9 cellular contexts compared by ENCODE assay signal in genomic region chr12:47361389-47362031, GRCh38.
A peak's percentile ranks its signal among the peaks of the same experiment; 100 is the strongest.
DNase-seq lines count a peak whose midpoint lies in the region; ATAC-seq and TF ChIP-seq lines count a peak whose summit lies in the region.
"Had no signal": no experiment of that assay in that cellular context is flagged by ENCODE, and none has a peak within 500 bp of the region (broad histone marks: within the 10 kb centered on the region; RNA-seq: fewer than 3 reads in every experiment).

No MANE protein-coding gene starts in this region.

- H3K4me3 Mint-ChIP-seq in neural progenitor cell, result no peak overlapping the region

- POLR2A ChIA-PET in RWPE1 (lab: Yijun Ruan, JAX; ENCODE audit: low non-redundant PET), result no interaction called here

- H3K27ac Mint-ChIP-seq in neural progenitor cell, result no peak overlapping the region

- no peak overlapping the region for H3K27ac ChIP-seq in RWPE1
- H3K27ac ChIP-seq in angular gyrus (ENCODE audit: low read depth, low read length), result peak overlapping the region; percentile 27
- peak overlapping the region in 2 of 4 donors; percentile 58 to 75 for H3K27ac ChIP-seq in tibial nerve
- no peak overlapping the region for H3K27ac ChIP-seq in neural progenitor cell

- H3F3A ChIP-seq in neural progenitor cell (ENCODE audit: low read depth), result no peaks in the 10 kb centered on the region

- no peaks in the 10 kb centered on the region for H4K20me1 ChIP-seq in neural progenitor cell (ENCODE audit: low read depth)

- H3K9me3 ChIP-seq in mucosa of descending colon, result no peaks in the 10 kb centered on the region
- H3K9me3 ChIP-seq in tibial nerve, result no peaks in the 10 kb centered on the region
- H3K9me3 ChIP-seq in neural progenitor cell (ENCODE audit: low read depth), result no peaks in the 10 kb centered on the region

- no peaks in the 10 kb centered on the region for H3K4me1 ChIP-seq in mucosa of descending colon (ENCODE audit: low read depth)
- H3K4me1 ChIP-seq in tibial nerve, result peaks cover 0 to 6% (median 0%) of the 10 kb centered on the region in 4 donors
- no peaks in the 10 kb centered on the region for H3K4me1 ChIP-seq in neural progenitor cell

- no peak overlapping the region for H3K9ac ChIP-seq in neural progenitor cell

- no peak for TF ChIP-seq POLR2A in tibial nerve (IDR thresholded peaks at IDR 0.05)

- no peaks in the 10 kb centered on the region for H3K36me3 Mint-ChIP-seq in neural progenitor cell

- H3K27me3 Mint-ChIP-seq in neural progenitor cell (ENCODE audit: insufficient read depth, low read depth), result peaks cover 3% of the 10 kb centered on the region

- no peaks in the 10 kb centered on the region for H3K36me3 ChIP-seq in mucosa of descending colon (ENCODE audit: low read depth)
- no peaks in the 10 kb centered on the region for H3K36me3 ChIP-seq in tibial nerve
- H3K36me3 ChIP-seq in neural progenitor cell, result no peaks in the 10 kb centered on the region

- no peaks in the 10 kb centered on the region for H3K79me2 ChIP-seq in neural progenitor cell (ENCODE audit: low read depth)

- H3K9me3 Mint-ChIP-seq in neural progenitor cell, result peaks cover 2% of the 10 kb centered on the region

- intact Hi-C loops in mucosa of descending colon (cut with DNase I, micrococcal nuclease), result no loop called here

- ATAC-seq in GM18867 (IDR thresholded peaks at IDR 0.05; ENCODE audit: unreplicated experiment), result peak; percentile 83
- ATAC-seq in HG02852 (IDR thresholded peaks at IDR 0.05; ENCODE audit: unreplicated experiment), result peak; percentile 58
- ATAC-seq in mucosa of descending colon, result peak; percentile 82

- peaks cover 6% of the 10 kb centered on the region for H3K4me1 Mint-ChIP-seq in neural progenitor cell

- H3K4me3 ChIP-seq in mucosa of descending colon (no peak overlapping the region), tibial nerve (no peak overlapping the region), neural progenitor cell (no peak overlapping the region)

- no peak overlapping the region for H3K4me2 ChIP-seq in neural progenitor cell

- H3K27me3 ChIP-seq in tibial nerve (no peaks in the 10 kb centered on the region), neural progenitor cell (no peaks in the 10 kb centered on the region)

- H2AFZ ChIP-seq in neural progenitor cell (replicated peaks), result no peak overlapping the region

- WGBS in tibial nerve, 2 donors, result 60 to 62% methylated on average over 7 of the region's 7 CpGs

- DNase-seq in RWPE1 (ENCODE audit: low spot score), result peak; percentile 10
- peak; percentile 27 to 52 (median 40) for DNase-seq in mucosa of descending colon
- no peak for DNase-seq in tibial nerve (ENCODE audit: low spot score in 2 of 2)
- no peak for DNase-seq in neural progenitor cell (ENCODE audit: low spot score)
- no peak for DNase-seq in DMS 273 (lab: John Stamatoyannopoulos, UW; ENCODE audit: unreplicated experiment)
- DNase-seq: IMR-90 had no signal

- TF ChIP-seq CTCF in RWPE1 (conservative IDR thresholded peaks at IDR 0.05; ENCODE audit: low read depth) (no peak), mucosa of descending colon (IDR thresholded peaks at IDR 0.05) (no peak), tibial nerve (IDR thresholded peaks at IDR 0.05) (no peak), neural progenitor cell (IDR thresholded peaks at IDR 0.05) (no peak)

- CTCF ChIA-PET in RWPE1 (lab: Yijun Ruan, JAX), result no interaction called here

- no peak for TF ChIP-seq EP300 in tibial nerve (IDR thresholded peaks at IDR 0.05)

Comparison
In these comparisons a context has a peak if more than half of its experiments do, and no peak if none do; other contexts are left out.
1. DNase-seq: peak in RWPE1 (single experiment) and mucosa of descending colon (3 of 3); none in tibial nerve (0 of 2), neural progenitor cell (single experiment) and DMS 273 (single experiment).
2. Peak in every context shown above with its lines, with median percentiles within 50 percentile points of each other: ATAC-seq.